ENCODE assay signal across 1 cellular context in genomic region chr3:165254812-165255211, GRCh38.
TF ChIP-seq lines count a peak whose summit lies in the region.

No MANE protein-coding gene starts in this region.

TF ChIP-seq in H1, 55 proteins besides CTCF, POLR2A, EP300 and RAD21 (continued from another document):
- no peak for TF ChIP-seq SIX5 (IDR thresholded peaks at IDR 0.05; ENCODE audit: low read depth, low read length)
- no peak for TF ChIP-seq GABPA (IDR thresholded peaks at IDR 0.05; ENCODE audit: borderline replicate concordance, insufficient read depth, low read length)
- no peak for TF ChIP-seq PHF8 (conservative IDR thresholded peaks at IDR 0.05; ENCODE audit: low read depth, low read length)
- no peak for TF ChIP-seq POU5F1 (IDR thresholded peaks at IDR 0.05; ENCODE audit: low read depth, low read length)
- peak; percentile 90 for TF ChIP-seq MAFK (IDR thresholded peaks at IDR 0.05; ENCODE audit: low read depth, low read length)
- no peak for TF ChIP-seq SIN3A (conservative IDR thresholded peaks at IDR 0.05 in 1 of 2, IDR thresholded peaks at IDR 0.05 in 1 of 2; ENCODE audit: low read depth in 1 of 2, low read length in 2 of 2)
- no peak for TF ChIP-seq CHD1 (IDR thresholded peaks at IDR 0.05; ENCODE audit: low read depth, low read length)
- TF ChIP-seq SP2 (IDR thresholded peaks at IDR 0.05; ENCODE audit: low read length), result no peak
- no peak for TF ChIP-seq RBBP5 (IDR thresholded peaks at IDR 0.05; ENCODE audit: borderline replicate concordance, low read depth, low read length)
